In genomic region chr9:129697956-129698757, GRCh38 we compare ENCODE assay signal across 1 cellular context.
TF ChIP-seq lines count a peak whose summit lies in the region.

No MANE protein-coding gene starts in this region.

TF ChIP-seq in GM23338, 12 proteins besides CTCF, POLR2A, EP300 and RAD21 (continued from another document):
- TF ChIP-seq ZNF462 (CRISPR knock-in tag; IDR thresholded peaks at IDR 0.05) (no peak), EZH2phosphoT487 (IDR thresholded peaks at IDR 0.05; ENCODE audit: unreplicated experiment) (no peak), EZH2 (IDR thresholded peaks at IDR 0.05; ENCODE audit: low read depth, unreplicated experiment) (no peak), REST (IDR thresholded peaks at IDR 0.05; ENCODE audit: unreplicated experiment) (no peak), NANOG (IDR thresholded peaks at IDR 0.05; ENCODE audit: borderline replicate concordance) (no peak), ETS1 (IDR thresholded peaks at IDR 0.05) (no peak), JUNB (IDR thresholded peaks at IDR 0.05; ENCODE audit: unreplicated experiment) (no peak)
